In genomic region chr4:114385195-114385985, GRCh38 we compare ENCODE assay signal across 14 cellular contexts.
DNase-seq lines count a peak whose midpoint lies in the region; ATAC-seq and TF ChIP-seq lines count a peak whose summit lies in the region.
"Had no signal": no experiment of that assay in that cellular context is flagged by ENCODE, and none has a peak within 500 bp of the region (broad histone marks: within the 10 kb centered on the region; RNA-seq: fewer than 3 reads in every experiment).

No MANE protein-coding gene starts in this region.

- no peaks in the 10 kb centered on the region for H3K27me3 ChIP-seq in foreskin keratinocyte
- H3K27me3 ChIP-seq: right atrium auricular region had no signal

- intact Hi-C loops in Right ventricle myocardium inferior (cut with DNase I): loop anchor here (2.0 to 10.0 kb wide), 4 partner anchors 309 to 991 kb away; no protein-coding TSS in a partner anchor

- peaks cover 10% of the 10 kb centered on the region for H3K4me1 ChIP-seq in foreskin keratinocyte
- H3K4me1 ChIP-seq: HAP-1, right atrium auricular region had no signal

- H3K27ac ChIP-seq in foreskin keratinocyte: no peak overlapping the region
- no peak overlapping the region for H3K27ac ChIP-seq in RWPE1
- H3K27ac ChIP-seq: right atrium auricular region had no signal

- TF ChIP-seq CTCF in foreskin keratinocyte (conservative IDR thresholded peaks at IDR 0.05): no peak
- TF ChIP-seq CTCF in RWPE1 (conservative IDR thresholded peaks at IDR 0.05; ENCODE audit: low read depth): no peak

- POLR2A ChIA-PET in RWPE1 (lab: Yijun Ruan, JAX; ENCODE audit: low non-redundant PET): no interaction called here

- ATAC-seq in GM18502 (IDR thresholded peaks at IDR 0.05; ENCODE audit: poor library complexity, unreplicated experiment): peak; percentile 77
- ATAC-seq in GM21619 (IDR thresholded peaks at IDR 0.05; ENCODE audit: unreplicated experiment): peak; percentile 49
- ATAC-seq in HG03354 (IDR thresholded peaks at IDR 0.05; ENCODE audit: poor library complexity, severe bottlenecking, unreplicated experiment): peak; percentile 43
- no peak for ATAC-seq in Right ventricle myocardium inferior
- ATAC-seq in foreskin keratinocyte: no peak

- DNase-seq in NOMO-1 treated with dmso at 0.1 percent for 144 hours (lab: John Stamatoyannopoulos, UW; ENCODE audit: unreplicated experiment): peak; percentile 75
- DNase-seq in Right ventricle myocardium inferior (ENCODE audit: missing footprints): no peak
- no peak for DNase-seq in D341Med (ENCODE audit: low spot score)
- DNase-seq in foreskin keratinocyte: no peak
- no peak for DNase-seq in RWPE1 (ENCODE audit: low spot score)
- DNase-seq: activated CD4-positive, alpha-beta T cell treated with anti-CD3 and anti-CD28 coated beads for 4 hours; cortex of kidney; kidney; stimulated activated CD4-positive, alpha-beta T cell treated with anti-CD3 and anti-CD28 coated beads, Interleukin-12 subunit alpha, Interleukin-12 subunit beta, amount 100 ng/mL, for 4 hours had no signal

- CTCF ChIA-PET in RWPE1 (lab: Yijun Ruan, JAX): interaction anchor here (0.6 to 1.0 kb wide), 8 partner anchors 53 to 1278 kb away, joined by 3 to 7 read pairs (median 4); no protein-coding TSS in a partner anchor

Comparison
In these comparisons a context has a peak if more than half of its experiments do, and no peak if none do; other contexts are left out.
1. ATAC-seq: peak in GM18502 (single experiment), GM21619 (single experiment) and HG03354 (single experiment); none in Right ventricle myocardium inferior (single experiment) and foreskin keratinocyte (single experiment).